Comparison of ENCODE assay signal across 7 cellular contexts in the genomic region with DNA sequence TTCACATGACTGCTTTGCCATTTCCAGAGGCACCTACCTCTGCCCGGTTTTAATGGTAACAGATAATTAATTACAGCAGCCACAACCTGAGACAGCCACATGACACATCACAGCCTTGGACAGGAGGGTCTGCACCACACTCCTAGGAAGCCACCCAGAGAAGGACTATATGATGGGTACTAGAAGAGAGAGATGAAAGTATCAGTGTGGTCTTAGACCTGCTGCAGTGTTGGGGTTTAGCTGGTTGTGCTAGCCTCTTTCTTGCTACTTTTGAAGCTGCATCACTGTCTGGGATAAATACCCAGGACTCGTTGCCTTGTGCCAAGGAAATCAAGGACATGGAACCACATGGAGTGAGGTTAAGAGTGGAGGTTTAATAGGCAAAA.
"Had no signal": no experiment of that assay in that cellular context is flagged by ENCODE, and none has a peak within 500 bp of the region (broad histone marks: within the 10 kb centered on the region; RNA-seq: fewer than 3 reads in every experiment).

No MANE protein-coding gene starts in this region.

- H3K4me3 ChIP-seq: GM12878 had no signal

- FAIRE-seq: G401.6, GM12878, GM12892, GM18507, GM19239 had no signal

- DNase-seq: GDM1, GF-D8 had no signal
